1 cellular context compared by ENCODE assay signal in the genomic region with DNA sequence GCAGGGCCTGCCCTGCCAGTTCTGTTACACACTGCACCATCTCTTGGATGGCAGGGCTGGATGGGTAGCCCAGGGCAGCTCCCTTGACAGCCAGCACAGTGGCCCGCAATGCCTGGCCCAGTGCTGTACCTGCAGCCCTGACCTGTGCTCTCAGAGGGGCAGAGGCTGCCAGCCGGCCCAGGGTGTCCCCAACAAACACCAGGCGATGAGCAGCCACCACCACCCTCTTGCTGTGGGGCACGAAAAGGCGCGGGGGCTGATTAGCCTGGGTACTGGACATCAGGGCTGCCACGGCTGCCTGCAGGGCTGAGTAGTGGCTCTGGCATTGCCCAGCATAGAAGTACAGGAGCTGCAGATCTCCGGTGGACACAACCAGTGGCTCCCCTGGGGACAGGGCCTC.
TF ChIP-seq lines count a peak whose summit lies in the region.

No MANE protein-coding gene starts in this region.

TF ChIP-seq in HepG2, 621 proteins besides CTCF, POLR2A, EP300 and RAD21:
- TF ChIP-seq NFYC (CRISPR knock-in tag; IDR thresholded peaks at IDR 0.05) (no peak), ZNF256 (CRISPR knock-in tag; conservative IDR thresholded peaks at IDR 0.05) (no peak), TRIM24 (CRISPR knock-in tag; IDR thresholded peaks at IDR 0.05) (no peak), SIN3B (IDR thresholded peaks at IDR 0.05; ENCODE audit: low read length) (no peak), MAFG (CRISPR knock-in tag; IDR thresholded peaks at IDR 0.05) (no peak), ZBTB20 (CRISPR knock-in tag; IDR thresholded peaks at IDR 0.05; ENCODE audit: borderline replicate concordance, low read depth) (no peak), RFX1 (IDR thresholded peaks at IDR 0.05) (no peak), ZNF841 (CRISPR knock-in tag; IDR thresholded peaks at IDR 0.05; ENCODE audit: borderline replicate concordance) (no peak), ZNF737 (CRISPR knock-in tag; IDR thresholded peaks at IDR 0.05; ENCODE audit: borderline replicate concordance) (peak; percentile 71; the same call in 1 of the 2 replicates), ZNF816 (CRISPR knock-in tag; IDR thresholded peaks at IDR 0.05; ENCODE audit: borderline replicate concordance) (no peak), ATAD3A (CRISPR knock-in tag; IDR thresholded peaks at IDR 0.05) (no peak), TGIF2 (CRISPR knock-in tag; IDR thresholded peaks at IDR 0.05) (no peak), ZNF746 (CRISPR knock-in tag; IDR thresholded peaks at IDR 0.05) (no peak), MTA1 (CRISPR knock-in tag; IDR thresholded peaks at IDR 0.05; ENCODE audit: borderline replicate concordance) (peak; percentile 36; the same call in 1 of the 2 replicates), KLF9 (CRISPR knock-in tag; IDR thresholded peaks at IDR 0.05; ENCODE audit: low read depth) (no peak), MED8 (CRISPR knock-in tag; IDR thresholded peaks at IDR 0.05; ENCODE audit: insufficient replicate concordance) (no peak), ZFP90 (CRISPR knock-in tag; IDR thresholded peaks at IDR 0.05; ENCODE audit: borderline replicate concordance) (no peak), RBM22 (optimal IDR thresholded peaks at IDR 0.05; ENCODE audit: low read length) (no peak), ZNF614 (CRISPR knock-in tag; IDR thresholded peaks at IDR 0.05; ENCODE audit: borderline replicate concordance) (no peak), ZNF430 (CRISPR knock-in tag; IDR thresholded peaks at IDR 0.05) (no peak)
- TF ChIP-seq, protein P1, sequence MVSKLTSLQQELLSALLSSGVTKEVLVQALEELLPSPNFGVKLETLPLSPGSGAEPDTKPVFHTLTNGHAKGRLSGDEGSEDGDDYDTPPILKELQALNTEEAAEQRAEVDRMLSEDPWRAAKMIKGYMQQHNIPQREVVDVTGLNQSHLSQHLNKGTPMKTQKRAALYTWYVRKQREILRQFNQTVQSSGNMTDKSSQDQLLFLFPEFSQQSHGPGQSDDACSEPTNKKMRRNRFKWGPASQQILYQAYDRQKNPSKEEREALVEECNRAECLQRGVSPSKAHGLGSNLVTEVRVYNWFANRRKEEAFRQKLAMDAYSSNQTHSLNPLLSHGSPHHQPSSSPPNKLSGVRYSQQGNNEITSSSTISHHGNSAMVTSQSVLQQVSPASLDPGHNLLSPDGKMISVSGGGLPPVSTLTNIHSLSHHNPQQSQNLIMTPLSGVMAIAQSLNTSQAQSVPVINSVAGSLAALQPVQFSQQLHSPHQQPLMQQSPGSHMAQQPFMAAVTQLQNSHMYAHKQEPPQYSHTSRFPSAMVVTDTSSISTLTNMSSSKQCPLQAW (CRISPR knock-in tag; IDR thresholded peaks at IDR 0.05): no peak
- TF ChIP-seq, protein P2, sequence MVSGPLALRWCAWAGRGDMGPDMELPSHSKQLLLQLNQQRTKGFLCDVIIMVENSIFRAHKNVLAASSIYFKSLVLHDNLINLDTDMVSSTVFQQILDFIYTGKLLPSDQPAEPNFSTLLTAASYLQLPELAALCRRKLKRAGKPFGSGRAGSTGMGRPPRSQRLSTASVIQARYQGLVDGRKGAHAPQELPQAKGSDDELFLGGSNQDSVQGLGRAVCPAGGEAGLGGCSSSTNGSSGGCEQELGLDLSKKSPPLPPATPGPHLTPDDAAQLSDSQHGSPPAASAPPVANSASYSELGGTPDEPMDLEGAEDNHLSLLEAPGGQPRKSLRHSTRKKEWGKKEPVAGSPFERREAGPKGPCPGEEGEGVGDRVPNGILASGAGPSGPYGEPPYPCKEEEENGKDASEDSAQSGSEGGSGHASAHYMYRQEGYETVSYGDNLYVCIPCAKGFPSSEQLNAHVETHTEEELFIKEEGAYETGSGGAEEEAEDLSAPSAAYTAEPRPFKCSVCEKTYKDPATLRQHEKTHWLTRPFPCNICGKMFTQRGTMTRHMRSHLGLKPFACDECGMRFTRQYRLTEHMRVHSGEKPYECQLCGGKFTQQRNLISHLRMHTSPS (CRISPR knock-in tag; IDR thresholded peaks at IDR 0.05; ENCODE audit: low read depth): no peak
- TF ChIP-seq, protein P3, sequence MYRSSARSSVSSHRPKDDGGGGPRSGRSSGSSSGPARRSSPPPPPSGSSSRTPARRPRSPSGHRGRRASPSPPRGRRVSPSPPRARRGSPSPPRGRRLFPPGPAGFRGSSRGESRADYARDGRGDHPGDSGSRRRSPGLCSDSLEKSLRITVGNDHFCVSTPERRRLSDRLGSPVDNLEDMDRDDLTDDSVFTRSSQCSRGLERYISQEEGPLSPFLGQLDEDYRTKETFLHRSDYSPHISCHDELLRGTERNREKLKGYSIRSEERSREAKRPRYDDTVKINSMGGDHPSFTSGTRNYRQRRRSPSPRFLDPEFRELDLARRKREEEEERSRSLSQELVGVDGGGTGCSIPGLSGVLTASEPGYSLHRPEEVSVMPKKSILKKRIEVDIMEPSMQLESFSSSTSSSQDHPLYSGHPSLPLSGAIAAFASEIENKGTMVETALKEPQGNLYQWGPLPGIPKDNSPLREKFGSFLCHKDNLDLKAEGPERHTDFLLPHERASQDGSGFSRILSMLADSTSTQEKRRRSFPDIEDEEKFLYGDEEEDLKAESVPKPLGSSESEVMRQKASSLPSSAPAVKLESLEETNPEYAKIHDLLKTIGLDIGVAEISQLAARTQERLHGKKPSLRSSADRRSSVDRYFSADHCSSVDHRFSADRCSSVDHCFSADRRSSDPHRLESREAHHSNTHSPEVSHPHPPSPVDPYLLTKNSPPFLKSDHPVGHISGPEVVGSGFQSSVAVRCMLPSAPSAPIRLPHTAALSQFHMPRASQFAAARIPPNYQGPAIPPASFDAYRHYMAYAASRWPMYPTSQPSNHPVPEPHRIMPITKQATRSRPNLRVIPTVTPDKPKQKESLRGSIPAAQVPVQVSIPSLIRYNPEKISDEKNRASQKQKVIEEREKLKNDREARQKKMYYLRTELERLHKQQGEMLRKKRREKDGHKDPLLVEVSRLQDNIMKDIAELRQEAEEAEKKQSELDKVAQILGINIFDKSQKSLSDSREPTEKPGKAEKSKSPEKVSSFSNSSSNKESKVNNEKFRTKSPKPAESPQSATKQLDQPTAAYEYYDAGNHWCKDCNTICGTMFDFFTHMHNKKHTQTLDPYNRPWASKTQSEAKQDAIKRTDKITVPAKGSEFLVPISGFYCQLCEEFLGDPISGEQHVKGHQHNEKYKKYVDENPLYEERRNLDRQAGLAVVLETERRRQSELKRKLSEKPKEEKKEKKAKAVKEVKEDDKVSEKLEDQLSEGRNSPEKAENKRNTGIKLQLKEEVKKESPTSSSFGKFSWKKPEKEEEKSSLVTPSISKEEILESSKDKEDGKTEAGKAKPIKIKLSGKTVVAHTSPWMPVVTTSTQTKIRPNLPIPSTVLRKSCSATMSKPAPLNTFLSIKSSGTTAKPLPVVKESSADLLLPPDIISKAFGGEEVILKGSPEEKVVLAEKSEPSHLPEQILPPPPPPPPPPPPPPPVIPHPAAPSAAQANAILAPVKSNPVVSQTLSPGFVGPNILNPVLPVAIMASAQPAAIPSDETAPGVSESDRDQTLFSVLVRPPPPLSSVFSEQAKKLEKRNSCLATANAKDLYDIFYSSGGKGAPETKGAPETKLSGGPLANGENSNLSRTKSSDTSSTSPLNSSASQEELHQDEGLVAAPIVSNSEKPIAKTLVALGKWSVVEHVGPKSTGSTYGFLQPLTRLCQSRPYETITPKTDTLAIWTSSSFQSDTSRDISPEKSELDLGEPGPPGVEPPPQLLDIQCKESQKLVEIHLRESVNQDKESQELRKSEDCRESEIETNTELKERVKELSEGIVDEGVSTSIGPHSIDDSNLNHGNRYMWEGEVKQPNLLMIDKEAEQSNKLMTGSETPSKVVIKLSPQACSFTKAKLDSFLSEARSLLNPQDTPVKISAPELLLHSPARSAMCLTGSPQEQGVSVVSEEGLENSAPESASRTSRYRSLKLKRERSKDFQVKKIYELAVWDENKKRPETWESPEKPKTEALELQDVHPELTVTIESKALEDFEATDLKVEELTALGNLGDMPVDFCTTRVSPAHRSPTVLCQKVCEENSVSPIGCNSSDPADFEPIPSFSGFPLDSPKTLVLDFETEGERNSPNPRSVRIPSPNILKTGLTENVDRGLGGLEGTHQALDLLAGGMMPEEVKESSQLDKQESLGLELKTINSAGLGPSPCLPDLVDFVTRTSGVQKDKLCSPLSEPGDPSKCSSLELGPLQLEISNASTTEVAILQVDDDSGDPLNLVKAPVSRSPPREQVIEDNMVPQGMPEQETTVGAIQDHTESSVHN (CRISPR knock-in tag; IDR thresholded peaks at IDR 0.05): 0 out of 2 replicates have a peak, but pooled peaks have one; percentile 52
- TF ChIP-seq, protein P4, sequence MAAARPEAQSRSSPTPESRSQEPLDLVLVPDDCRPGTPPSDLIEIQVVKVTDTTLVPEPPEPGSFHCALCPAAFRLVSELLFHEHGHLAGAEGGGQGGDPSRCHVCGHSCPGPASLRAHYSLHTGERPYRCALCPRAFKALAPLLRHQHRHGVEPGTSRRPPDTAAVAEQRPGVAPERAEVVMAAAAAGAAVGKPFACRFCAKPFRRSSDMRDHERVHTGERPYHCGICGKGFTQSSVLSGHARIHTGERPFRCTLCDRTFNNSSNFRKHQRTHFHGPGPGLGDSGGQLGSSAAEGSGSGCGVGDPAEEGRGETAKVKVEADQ (CRISPR knock-in tag; IDR thresholded peaks at IDR 0.05; ENCODE audit: borderline replicate concordance): no peak
